Comparison of ENCODE assay signal across 20 cellular contexts in genomic region chr14:50319721-50320120, GRCh38. TPM values are rescaled to one million over a fixed set of nuclear protein-coding genes. Genes with fewer than 3 reads are reported as not detected.
DNase-seq lines count a peak whose midpoint lies in the region; ATAC-seq, FAIRE-seq and TF ChIP-seq lines count a peak whose summit lies in the region.
"Had no signal": no experiment of that assay in that cellular context is flagged by ENCODE, and none has a peak within 500 bp of the region (broad histone marks: within the 10 kb centered on the region; RNA-seq: fewer than 3 reads in every experiment).

No MANE protein-coding gene starts in this region.

- H3K36me3 Mint-ChIP-seq in activated naive CD8-positive, alpha-beta T cell, result peaks cover 8% of the 10 kb centered on the region
- H3K36me3 Mint-ChIP-seq in activated naive CD8-positive, alpha-beta T cell treated with anti-CD3 and anti-CD28 coated beads, Interleukin-2, amount 50 U/mL, for 24 hours (ENCODE audit: low read depth), result peaks cover 18% of the 10 kb centered on the region

- ATAC-seq in activated naive CD8-positive, alpha-beta T cell treated with anti-CD3 and anti-CD28 coated beads, Interleukin-2, amount 50 U/mL, for 24 hours, result no peak
- ATAC-seq in lower lobe of right lung (no peak), body of pancreas (no peak)
- ATAC-seq: left lobe of liver had no signal

- H3K4me1 Mint-ChIP-seq in activated naive CD8-positive, alpha-beta T cell (ENCODE audit: low read depth), result peaks cover 39% of the 10 kb centered on the region
- H3K4me1 Mint-ChIP-seq in activated naive CD8-positive, alpha-beta T cell treated with anti-CD3 and anti-CD28 coated beads, Interleukin-2, amount 50 U/mL, for 24 hours, result peaks cover 30% of the 10 kb centered on the region

- WGBS in body of pancreas, 2 donors, result 86 to 88% methylated on average over 2 of the region's 2 CpGs

- H3K27me3 Mint-ChIP-seq in activated naive CD8-positive, alpha-beta T cell, result no peaks in the 10 kb centered on the region
- H3K27me3 Mint-ChIP-seq in activated naive CD8-positive, alpha-beta T cell treated with anti-CD3 and anti-CD28 coated beads, Interleukin-2, amount 50 U/mL, for 24 hours, result no peaks in the 10 kb centered on the region
- H3K27me3 Mint-ChIP-seq: activated CD4-positive, alpha-beta T cell treated with anti-CD3 and anti-CD28 coated beads, Interleukin-2, amount 10 ng/mL, durations not matched to agents 7 days and 5 days; CD4-positive, CD25-positive, alpha-beta regulatory T cell had no signal

- no peaks in the 10 kb centered on the region for H3K27me3 ChIP-seq in bronchial epithelial cell (ENCODE audit: control insufficient read depth, insufficient read depth, low read length)
- H3K27me3 ChIP-seq in lower lobe of right lung (ENCODE audit: low read depth), result no peaks in the 10 kb centered on the region
- no peaks in the 10 kb centered on the region for H3K27me3 ChIP-seq in vagina
- no peaks in the 10 kb centered on the region for H3K27me3 ChIP-seq in body of pancreas

- no peak for FAIRE-seq in bronchial epithelial cell (lab: Jason Lieb, UNC)

- H3K4me3 Mint-ChIP-seq in activated naive CD8-positive, alpha-beta T cell, result no peak overlapping the region
- H3K4me3 Mint-ChIP-seq in activated naive CD8-positive, alpha-beta T cell treated with anti-CD3 and anti-CD28 coated beads, Interleukin-2, amount 50 U/mL, for 24 hours, result no peak overlapping the region
- H3K4me3 Mint-ChIP-seq: activated CD4-positive, alpha-beta T cell treated with anti-CD3 and anti-CD28 coated beads, Interleukin-2, amount 10 ng/mL, durations not matched to agents 7 days and 5 days; activated T-helper 1 cell treated with anti-CD3 and anti-CD28 coated beads, Interleukin-12 subunit alpha, Interleukin-12 subunit beta, Interleukin-2, Interleukin-4 antibody, amounts not matched to agents 30 ng/mL and 10 ng/mL and 1 ng/mL, durations not matched to agents 14 hours and 24 hours and 36 hours; CD4-positive, CD25-positive, alpha-beta regulatory T cell had no signal

- TF ChIP-seq CTCF in bronchial epithelial cell (IDR thresholded peaks at IDR 0.05; ENCODE audit: insufficient read depth, low read length, severe bottlenecking), result no peak
- TF ChIP-seq CTCF in lower lobe of right lung (IDR thresholded peaks at IDR 0.05), result no peak
- no peak for TF ChIP-seq CTCF in vagina (IDR thresholded peaks at IDR 0.05)
- TF ChIP-seq CTCF in body of pancreas (IDR thresholded peaks at IDR 0.05), result no peak

- no peak for DNase-seq in activated naive CD8-positive, alpha-beta T cell treated with anti-CD3 and anti-CD28 coated beads, Interleukin-2, amount 50 U/mL, for 24 hours
- DNase-seq in bronchial epithelial cell (ENCODE audit: low read depth) (peak; percentile 14), lower lobe of right lung (no peak), vagina (ENCODE audit: extremely low spot score in 2 of 2) (no peak), NCI-H524 treated with DMSO at 0.1 percent for 48 hours (lab: John Stamatoyannopoulos, UW) (no peak), HT-29 (ENCODE audit: low spot score) (no peak), body of pancreas (no peak)
- DNase-seq: activated CD4-positive, alpha-beta T cell treated with anti-CD3 and anti-CD28 coated beads, Interleukin-2, amount 10 ng/mL, durations not matched to agents 7 days and 5 days; amygdala; CD4-positive, CD25-positive, alpha-beta regulatory T cell; DMS79; NCI-H187; NCI-H510A; stimulated activated CD4-positive, alpha-beta T cell treated with anti-CD3 and anti-CD28 coated beads, Interleukin-1b, Interleukin-23, amount 100 ng/mL, for 48 hours had no signal

- no peaks in the 10 kb centered on the region for H3K9me3 ChIP-seq in lower lobe of right lung
- H3K9me3 ChIP-seq in vagina, result no peaks in the 10 kb centered on the region
- no peaks in the 10 kb centered on the region for H3K9me3 ChIP-seq in body of pancreas
- H3K9me3 ChIP-seq: thoracic aorta had no signal

- TF ChIP-seq POLR2A in vagina (IDR thresholded peaks at IDR 0.05) (no peak), body of pancreas (IDR thresholded peaks at IDR 0.05) (no peak)

- peak overlapping the region; percentile 4 for H3K27ac ChIP-seq in lower lobe of right lung
- peak overlapping the region; percentile 64 for H3K27ac ChIP-seq in vagina
- no peak overlapping the region for H3K27ac ChIP-seq in body of pancreas

- H3K36me3 ChIP-seq in bronchial epithelial cell (ENCODE audit: control insufficient read depth, insufficient read depth, low read length) (peaks cover 2% of the 10 kb centered on the region), lower lobe of right lung (peaks cover 22% of the 10 kb centered on the region), vagina (no peaks in the 10 kb centered on the region), body of pancreas (replicated peaks in 1 of 2; ENCODE audit: insufficient read depth in 1 of 2, low read depth in 2 of 2) (peaks cover 0 to 6% of the 10 kb centered on the region in 2 donors)
- H3K36me3 ChIP-seq: thoracic aorta had no signal

- peaks cover 22% of the 10 kb centered on the region for H3K4me1 ChIP-seq in lower lobe of right lung
- peaks cover 19% of the 10 kb centered on the region for H3K4me1 ChIP-seq in vagina
- peaks cover 11% of the 10 kb centered on the region for H3K4me1 ChIP-seq in body of pancreas

- H3K27ac Mint-ChIP-seq in activated naive CD8-positive, alpha-beta T cell, result peak overlapping the region; percentile 41
- H3K27ac Mint-ChIP-seq in activated naive CD8-positive, alpha-beta T cell treated with anti-CD3 and anti-CD28 coated beads, Interleukin-2, amount 50 U/mL, for 24 hours, result no peak overlapping the region
- H3K27ac Mint-ChIP-seq: activated CD4-positive, alpha-beta T cell treated with anti-CD3 and anti-CD28 coated beads, Interleukin-2, amount 10 ng/mL, durations not matched to agents 7 days and 5 days; activated T-helper 1 cell treated with anti-CD3 and anti-CD28 coated beads, Interleukin-12 subunit alpha, Interleukin-12 subunit beta, Interleukin-2, Interleukin-4 antibody, amounts not matched to agents 30 ng/mL and 10 ng/mL and 1 ng/mL, durations not matched to agents 14 hours and 24 hours and 36 hours had no signal

- intact Hi-C loops in lower lobe of right lung (cut with DNase I) (loop anchor here (10.0 kb wide), 1 partner anchor 205 kb away; no protein-coding TSS in a partner anchor), vagina (cut with DNase I) (loop anchor here (2.0 kb wide), 1 partner anchor 213 kb away; the partner anchor contains the start of gene MAP4K5), body of pancreas (cut with DNase I) (loop anchor here (5.0 to 10.0 kb wide), 2 partner anchors 213 to 455 kb away; partner anchors contain the start of gene MAP4K5)

- no peak overlapping the region for H3K4me3 ChIP-seq in bronchial epithelial cell (ENCODE audit: low read depth, low read length)
- no peak overlapping the region for H3K4me3 ChIP-seq in lower lobe of right lung
- no peak overlapping the region for H3K4me3 ChIP-seq in vagina
- H3K4me3 ChIP-seq in body of pancreas, result no peak overlapping the region
- H3K4me3 ChIP-seq: coronary artery, SK-N-MC had no signal

- H3K9me3 Mint-ChIP-seq in activated naive CD8-positive, alpha-beta T cell (ENCODE audit: low read depth), result no peaks in the 10 kb centered on the region
- no peaks in the 10 kb centered on the region for H3K9me3 Mint-ChIP-seq in activated naive CD8-positive, alpha-beta T cell treated with anti-CD3 and anti-CD28 coated beads, Interleukin-2, amount 50 U/mL, for 24 hours
- H3K9me3 Mint-ChIP-seq: activated CD4-positive, alpha-beta T cell treated with anti-CD3 and anti-CD28 coated beads, Interleukin-2, amount 10 ng/mL, durations not matched to agents 7 days and 5 days; activated T-helper 1 cell treated with anti-CD3 and anti-CD28 coated beads, Interleukin-12 subunit alpha, Interleukin-12 subunit beta, Interleukin-2, Interleukin-4 antibody, amounts not matched to agents 30 ng/mL and 10 ng/mL and 1 ng/mL, durations not matched to agents 14 hours and 24 hours and 36 hours; CD4-positive, CD25-positive, alpha-beta regulatory T cell had no signal

RNA-seq across cellular contexts. Expression of gene DMAC2L, which starts 7.6 kb away (rescaled TPM):
- total RNA-seq in bronchial epithelial cell, result 8.2 and 10.8 TPM in 2 replicates
- total RNA-seq in lower lobe of right lung, result 19.6 TPM
- 31.4 TPM for total RNA-seq in vagina
- 4.1 and 6.1 TPM in 2 replicates for total RNA-seq in HT-29 (2014; rRNA removed; shearing (Covaris generic))
- 1 to 10 TPM; 2.6 to 3.9 TPM for total RNA-seq in body of pancreas

RNA-seq across cellular contexts. Expression of gene L2HGDH, which starts 7.7 kb away (rescaled TPM):
- total RNA-seq in bronchial epithelial cell, result 6.6 and 7.8 TPM in 2 replicates
- 4.2 TPM for total RNA-seq in lower lobe of right lung
- total RNA-seq in vagina, result 5.6 TPM
- total RNA-seq in HT-29 (2014; rRNA removed; shearing (Covaris generic)), result 13.2 and 17.1 TPM in 2 replicates
- total RNA-seq in body of pancreas, result 1 to 10 TPM; 3.4 to 4.9 TPM

Comparison
In these comparisons a context has a peak if more than half of its experiments do, and no peak if none do; other contexts are left out.
1. H3K27ac ChIP-seq: peak in lower lobe of right lung (single experiment) and vagina (single experiment); none in body of pancreas (0 of 4).